ENCODE assay signal across 24 cellular contexts in genomic region chr2:12675801-12676200, GRCh38. TPM values are rescaled to one million over a fixed set of nuclear protein-coding genes. Genes with fewer than 3 reads are reported as not detected.
DNase-seq lines count a peak whose midpoint lies in the region; ATAC-seq and TF ChIP-seq lines count a peak whose summit lies in the region.
"Had no signal": no experiment of that assay in that cellular context is flagged by ENCODE, and none has a peak within 500 bp of the region (broad histone marks: within the 10 kb centered on the region; RNA-seq: fewer than 3 reads in every experiment).

No MANE protein-coding gene starts in this region.

- DNase-seq in BE2C (peak; percentile 48), HT1080 (ENCODE audit: low read depth) (peak; percentile 37), astrocyte of the hippocampus (ENCODE audit: low read depth, low spot score) (peak; percentile 19), hepatocyte (ENCODE audit: low spot score) (no peak), NCI-H2081 (lab: John Stamatoyannopoulos, UW) (no peak), DMS 273 (lab: John Stamatoyannopoulos, UW; ENCODE audit: unreplicated experiment) (no peak), sciatic nerve (ENCODE audit: low spot score) (no peak)
- DNase-seq: activated CD4-positive, alpha-beta T cell treated with anti-CD3 and anti-CD28 coated beads, Interleukin-2, amount 50 U/mL, for 48 hours; activated CD8-positive, alpha-beta memory T cell treated with anti-CD3 and anti-CD28 coated beads, Interleukin-2, amount 50 U/mL, for 48 hours; activated naive CD4-positive, alpha-beta T cell treated with anti-CD3 and anti-CD28 coated beads, Interleukin-2, amount 10 ng/mL, durations not matched to agents 7 days and 5 days; amygdala; COR-L47; DMS79 treated with DMSO at 0.1 percent for 48 hours; NCI-H1694; NCI-H2171 treated with DMSO at 0.1 percent for 48 hours; NCI-H526; retina; stimulated activated CD4-positive, alpha-beta T cell treated with anti-CD3 and anti-CD28 coated beads, Interleukin-2, amount 100 ng/mL, for 48 hours had no signal

- H3K4me1 ChIP-seq in BE2C: peaks cover 13% of the 10 kb centered on the region
- no peaks in the 10 kb centered on the region for H3K4me1 ChIP-seq in hepatocyte (ENCODE audit: insufficient read depth)
- H3K4me1 ChIP-seq: SJSA1 had no signal

- H3K9me3 ChIP-seq in BE2C (no peaks in the 10 kb centered on the region), hepatocyte (ENCODE audit: low read depth) (no peaks in the 10 kb centered on the region)

- no peaks in the 10 kb centered on the region for H4K20me1 ChIP-seq in hepatocyte (ENCODE audit: insufficient read depth, poor library complexity, severe bottlenecking)

- no peak for TF ChIP-seq CTCF in BE2C (IDR thresholded peaks at IDR 0.05; ENCODE audit: low read depth, low read length)
- no peak for TF ChIP-seq CTCF in hepatocyte (IDR thresholded peaks at IDR 0.05; ENCODE audit: poor library complexity)

- H3K79me2 ChIP-seq in hepatocyte: no peaks in the 10 kb centered on the region

- intact Hi-C loops in sciatic nerve (cut with DNase I): no loop called here

- no peaks in the 10 kb centered on the region for H3K9me2 ChIP-seq in hepatocyte (replicated peaks; ENCODE audit: insufficient read depth)

- no peak overlapping the region for H2AFZ ChIP-seq in hepatocyte

- H3K4me3 ChIP-seq in BE2C (ENCODE audit: low read depth, low read length): no peak overlapping the region
- no peak overlapping the region for H3K4me3 ChIP-seq in hepatocyte
- H3K4me3 ChIP-seq: SJSA1, smooth muscle cell had no signal

- 80% methylated on average over 5 of the region's 5 CpGs for WGBS in hepatocyte (ENCODE audit: low lambda C conversion rate, missing lambda C conversion rate)

- ATAC-seq in HG02870 (IDR thresholded peaks at IDR 0.05; ENCODE audit: unreplicated experiment): no peak
- no peak for ATAC-seq in sciatic nerve
- ATAC-seq: activated CD4-positive, CD25-positive, alpha-beta regulatory T cell treated with anti-CD3 and anti-CD28 coated beads, Interleukin-2, amount 50 U/mL, for 24 hours; left lobe of liver; natural killer cell treated with Interleukin-12 subunit alpha and Interleukin-12 subunit beta and Interleukin-15 and Interleukin-18, amount 100 ng/mL, for 72 hours had no signal

- no peak overlapping the region for H3K4me2 ChIP-seq in hepatocyte

- no peaks in the 10 kb centered on the region for H3K36me3 ChIP-seq in BE2C
- no peaks in the 10 kb centered on the region for H3K36me3 ChIP-seq in hepatocyte (replicated peaks; ENCODE audit: insufficient read depth, low read depth)
- H3K36me3 ChIP-seq: SJSA1 had no signal

- H3K27me3 ChIP-seq in BE2C (no peaks in the 10 kb centered on the region), hepatocyte (no peaks in the 10 kb centered on the region)
- H3K27me3 ChIP-seq: SJSA1 had no signal

- H3K27ac ChIP-seq in hepatocyte: peak overlapping the region; percentile 78
- H3K27ac ChIP-seq: SJSA1 had no signal

RNA-seq across cellular contexts. Expression of gene TRIB2, which starts 40.9 kb away (rescaled TPM):
- polyA plus RNA-seq in BE2C (2012; ENCODE audit: insufficient read depth, insufficient read length, low read depth): 318 TPM
- total RNA-seq in HT1080 (2014; rRNA removed; shearing (Covaris generic)): 15.1 and 16.6 TPM in 2 replicates
- 9.6 and 10.4 TPM in 2 replicates for polyA plus RNA-seq in HT1080 (2015; cell fraction: cytosol; rRNA removed)
- polyA plus RNA-seq in HT1080 (2015; cell fraction: nucleus; rRNA removed): 23.5 and 33.0 TPM in 2 replicates
- total RNA-seq in hepatocyte (27.2 and 28.0 TPM in 2 replicates), sciatic nerve (184 TPM)
- polyA plus RNA-seq in hepatocyte: 18.5 and 19.2 TPM in 2 replicates

Comparison
In these comparisons a context has a peak if more than half of its experiments do, and no peak if none do; other contexts are left out.
1. DNase-seq: peak in BE2C (single experiment), HT1080 (single experiment) and astrocyte of the hippocampus (single experiment); none in hepatocyte (single experiment), NCI-H2081 (0 of 2), DMS 273 (single experiment) and sciatic nerve (single experiment).